In genomic region chr10:79070091-79070610, GRCh38 we compare ENCODE assay signal across 8 cellular contexts. TPM values are rescaled to one million over a fixed set of nuclear protein-coding genes. Genes with fewer than 3 reads are reported as not detected.
DNase-seq lines count a peak whose midpoint lies in the region; ATAC-seq, FAIRE-seq and TF ChIP-seq lines count a peak whose summit lies in the region.

No MANE protein-coding gene starts in this region.

- peak overlapping the region; percentile 98 for H3K4me3 ChIP-seq in AG04450 (ENCODE audit: low read depth, low read length)
- peak overlapping the region; percentile 79 to 86 for H3K4me3 ChIP-seq in small intestine (ENCODE audit: low read depth in 1 of 2, low read length in 2 of 2)

- H3K4me1 ChIP-seq in small intestine (ENCODE audit: control insufficient read depth in 2 of 2, insufficient read depth in 1 of 2, low read depth in 1 of 2, low read length in 1 of 2): peaks cover 14 to 21% of the 10 kb centered on the region in 2 donors

- no peak for FAIRE-seq in small intestine (lab: Jason Lieb, UNC)

- H3K4me1 Mint-ChIP-seq in brain: peaks cover 67% of the 10 kb centered on the region

- H3K27me3 ChIP-seq in AG04450 (ENCODE audit: control insufficient read depth, insufficient read depth, low read length) (no peaks in the 10 kb centered on the region), small intestine (ENCODE audit: control insufficient read depth in 2 of 2, insufficient read depth in 2 of 2, low read length in 2 of 2) (no peaks in the 10 kb centered on the region)

- H3K27ac ChIP-seq in AG04450 (ENCODE audit: low read depth, low read length): peak overlapping the region; percentile 92
- H3K27ac ChIP-seq in small intestine (ENCODE audit: low read depth in 1 of 2, low read length in 1 of 2): peak overlapping the region; percentile 96 to 98

- no peaks in the 10 kb centered on the region for H3K36me3 Mint-ChIP-seq in brain

- H3K36me3 ChIP-seq in small intestine (ENCODE audit: control insufficient read depth in 2 of 2, insufficient read depth in 2 of 2, low read length in 2 of 2): no peaks in the 10 kb centered on the region

- peak overlapping the region; percentile 97 to 99 (median 98) for H3K27ac Mint-ChIP-seq in brain

- TF ChIP-seq CTCF in AG04450 (IDR thresholded peaks at IDR 0.05; ENCODE audit: low read depth, low read length): no peak
- no peak for TF ChIP-seq CTCF in brain (conservative IDR thresholded peaks at IDR 0.05)

- peaks cover 10% of the 10 kb centered on the region for H3K27me3 Mint-ChIP-seq in brain

- 0 to 1% (median 0%) methylated on average over 1 to 54 of the region's 54 CpGs for WGBS in small intestine, 3 donors

- CTCF ChIA-PET in AG04450 (lab: Charles Lee): interaction anchor here (0.6 to 1.4 kb wide), 2 partner anchors 127 to 519 kb away, joined by 3 read pairs; no protein-coding TSS in a partner anchor

- no peaks in the 10 kb centered on the region for H3K9me3 Mint-ChIP-seq in brain

- POLR2A ChIA-PET in AG04450 (lab: Yijun Ruan, JAX): interaction anchor here (0.6 kb wide), 1 partner anchor 793 kb away, joined by 3 read pairs; no protein-coding TSS in a partner anchor

- DNase-seq in AG04450 (ENCODE audit: low read depth, low spot score) (no peak), HK-2 (ENCODE audit: unreplicated experiment) (peak; percentile 66), iPS-NIHi11 (ENCODE audit: low spot score) (peak; percentile 58), small intestine (peak; percentile 36), DMS153 (lab: John Stamatoyannopoulos, UW) (no peak)

- H3K9me3 ChIP-seq in AG04450 (ENCODE audit: control insufficient read depth, insufficient read depth, low read length) (no peaks in the 10 kb centered on the region; the same call in 1 of the 2 replicates), small intestine (ENCODE audit: control insufficient read depth, low read depth) (no peaks in the 10 kb centered on the region)

- ATAC-seq in GM21737 (IDR thresholded peaks at IDR 0.05; ENCODE audit: unreplicated experiment) (no peak), HG02852 (IDR thresholded peaks at IDR 0.05; ENCODE audit: unreplicated experiment) (no peak)

- H3K4me3 Mint-ChIP-seq in brain: peak overlapping the region; percentile 96 to 99 (median 99)

RNA-seq across cellular contexts. Expression of gene ZMIZ1, which starts 1.4 kb away (rescaled TPM):
- polyA plus RNA-seq in AG04450 (2011; rRNA removed) (7.6 and 12.8 TPM in 2 replicates), brain (ENCODE audit: insufficient read depth, low read depth, low replicate concordance) (90.5 TPM), small intestine (10 to 100 TPM; 15.1 to 23.0 (median 16.8) TPM)
- 16.5 and 21.3 TPM in 2 replicates for polyA minus RNA-seq in AG04450 (2011; rRNA and poly(A)+ RNA removed)

Comparison
In these comparisons a context has a peak if more than half of its experiments do, and no peak if none do; other contexts are left out.
1. DNase-seq: peak in HK-2 (single experiment), iPS-NIHi11 (single experiment) and small intestine (single experiment); none in AG04450 (single experiment) and DMS153 (single experiment).